1 cellular context compared by ENCODE assay signal in the genomic region with DNA sequence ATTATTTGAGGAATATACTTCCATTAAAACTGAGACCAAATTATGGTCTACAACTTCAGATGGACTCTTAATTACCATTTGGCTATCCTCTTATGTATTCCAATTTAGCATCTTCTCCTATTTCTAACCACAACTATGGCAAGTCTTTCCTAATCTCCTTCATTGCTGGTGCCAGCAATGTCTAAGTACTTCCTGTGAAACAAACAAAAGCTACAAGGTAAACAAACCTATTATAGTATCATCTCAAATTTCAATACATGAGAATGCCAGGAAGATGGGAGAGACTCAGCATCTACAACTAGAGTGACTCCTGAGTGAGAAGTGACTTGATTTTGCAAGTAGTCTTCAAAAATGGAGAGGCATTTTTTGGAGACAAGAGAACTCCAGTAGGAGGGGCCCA.
TF ChIP-seq lines count a peak whose summit lies in the region.

No MANE protein-coding gene starts in this region.

TF ChIP-seq in GM23338, 12 proteins besides CTCF, POLR2A, EP300 and RAD21 (continued from another document):
- TF ChIP-seq, protein P1, sequence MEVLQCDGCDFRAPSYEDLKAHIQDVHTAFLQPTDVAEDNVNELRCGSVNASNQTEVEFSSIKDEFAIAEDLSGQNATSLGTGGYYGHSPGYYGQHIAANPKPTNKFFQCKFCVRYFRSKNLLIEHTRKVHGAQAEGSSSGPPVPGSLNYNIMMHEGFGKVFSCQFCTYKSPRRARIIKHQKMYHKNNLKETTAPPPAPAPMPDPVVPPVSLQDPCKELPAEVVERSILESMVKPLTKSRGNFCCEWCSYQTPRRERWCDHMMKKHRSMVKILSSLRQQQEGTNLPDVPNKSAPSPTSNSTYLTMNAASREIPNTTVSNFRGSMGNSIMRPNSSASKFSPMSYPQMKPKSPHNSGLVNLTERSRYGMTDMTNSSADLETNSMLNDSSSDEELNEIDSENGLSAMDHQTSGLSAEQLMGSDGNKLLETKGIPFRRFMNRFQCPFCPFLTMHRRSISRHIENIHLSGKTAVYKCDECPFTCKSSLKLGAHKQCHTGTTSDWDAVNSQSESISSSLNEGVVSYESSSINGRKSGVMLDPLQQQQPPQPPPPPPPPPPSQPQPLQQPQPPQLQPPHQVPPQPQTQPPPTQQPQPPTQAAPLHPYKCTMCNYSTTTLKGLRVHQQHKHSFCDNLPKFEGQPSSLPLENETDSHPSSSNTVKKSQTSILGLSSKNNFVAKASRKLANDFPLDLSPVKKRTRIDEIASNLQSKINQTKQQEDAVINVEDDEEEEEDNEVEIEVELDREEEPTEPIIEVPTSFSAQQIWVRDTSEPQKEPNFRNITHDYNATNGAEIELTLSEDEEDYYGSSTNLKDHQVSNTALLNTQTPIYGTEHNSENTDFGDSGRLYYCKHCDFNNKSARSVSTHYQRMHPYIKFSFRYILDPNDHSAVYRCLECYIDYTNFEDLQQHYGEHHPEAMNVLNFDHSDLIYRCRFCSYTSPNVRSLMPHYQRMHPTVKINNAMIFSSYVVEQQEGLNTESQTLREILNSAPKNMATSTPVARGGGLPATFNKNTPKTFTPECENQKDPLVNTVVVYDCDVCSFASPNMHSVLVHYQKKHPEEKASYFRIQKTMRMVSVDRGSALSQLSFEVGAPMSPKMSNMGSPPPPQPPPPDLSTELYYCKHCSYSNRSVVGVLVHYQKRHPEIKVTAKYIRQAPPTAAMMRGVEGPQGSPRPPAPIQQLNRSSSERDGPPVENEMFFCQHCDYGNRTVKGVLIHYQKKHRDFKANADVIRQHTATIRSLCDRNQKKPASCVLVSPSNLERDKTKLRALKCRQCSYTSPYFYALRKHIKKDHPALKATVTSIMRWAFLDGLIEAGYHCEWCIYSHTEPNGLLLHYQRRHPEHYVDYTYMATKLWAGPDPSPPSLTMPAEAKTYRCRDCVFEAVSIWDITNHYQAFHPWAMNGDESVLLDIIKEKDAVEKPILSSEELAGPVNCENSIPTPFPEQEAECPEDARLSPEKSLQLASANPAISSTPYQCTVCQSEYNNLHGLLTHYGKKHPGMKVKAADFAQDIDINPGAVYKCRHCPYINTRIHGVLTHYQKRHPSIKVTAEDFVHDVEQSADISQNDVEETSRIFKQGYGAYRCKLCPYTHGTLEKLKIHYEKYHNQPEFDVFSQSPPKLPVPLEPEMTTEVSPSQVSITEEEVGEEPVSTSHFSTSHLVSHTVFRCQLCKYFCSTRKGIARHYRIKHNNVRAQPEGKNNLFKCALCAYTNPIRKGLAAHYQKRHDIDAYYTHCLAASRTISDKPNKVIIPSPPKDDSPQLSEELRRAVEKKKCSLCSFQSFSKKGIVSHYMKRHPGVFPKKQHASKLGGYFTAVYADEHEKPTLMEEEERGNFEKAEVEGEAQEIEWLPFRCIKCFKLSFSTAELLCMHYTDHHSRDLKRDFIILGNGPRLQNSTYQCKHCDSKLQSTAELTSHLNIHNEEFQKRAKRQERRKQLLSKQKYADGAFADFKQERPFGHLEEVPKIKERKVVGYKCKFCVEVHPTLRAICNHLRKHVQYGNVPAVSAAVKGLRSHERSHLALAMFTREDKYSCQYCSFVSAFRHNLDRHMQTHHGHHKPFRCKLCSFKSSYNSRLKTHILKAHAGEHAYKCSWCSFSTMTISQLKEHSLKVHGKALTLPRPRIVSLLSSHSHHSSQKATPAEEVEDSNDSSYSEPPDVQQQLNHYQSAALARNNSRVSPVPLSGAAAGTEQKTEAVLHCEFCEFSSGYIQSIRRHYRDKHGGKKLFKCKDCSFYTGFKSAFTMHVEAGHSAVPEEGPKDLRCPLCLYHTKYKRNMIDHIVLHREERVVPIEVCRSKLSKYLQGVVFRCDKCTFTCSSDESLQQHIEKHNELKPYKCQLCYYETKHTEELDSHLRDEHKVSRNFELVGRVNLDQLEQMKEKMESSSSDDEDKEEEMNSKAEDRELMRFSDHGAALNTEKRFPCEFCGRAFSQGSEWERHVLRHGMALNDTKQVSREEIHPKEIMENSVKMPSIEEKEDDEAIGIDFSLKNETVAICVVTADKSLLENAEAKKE (CRISPR knock-in tag; IDR thresholded peaks at IDR 0.05) = no peak
- TF ChIP-seq, protein P2, sequence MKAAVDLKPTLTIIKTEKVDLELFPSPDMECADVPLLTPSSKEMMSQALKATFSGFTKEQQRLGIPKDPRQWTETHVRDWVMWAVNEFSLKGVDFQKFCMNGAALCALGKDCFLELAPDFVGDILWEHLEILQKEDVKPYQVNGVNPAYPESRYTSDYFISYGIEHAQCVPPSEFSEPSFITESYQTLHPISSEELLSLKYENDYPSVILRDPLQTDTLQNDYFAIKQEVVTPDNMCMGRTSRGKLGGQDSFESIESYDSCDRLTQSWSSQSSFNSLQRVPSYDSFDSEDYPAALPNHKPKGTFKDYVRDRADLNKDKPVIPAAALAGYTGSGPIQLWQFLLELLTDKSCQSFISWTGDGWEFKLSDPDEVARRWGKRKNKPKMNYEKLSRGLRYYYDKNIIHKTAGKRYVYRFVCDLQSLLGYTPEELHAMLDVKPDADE (IDR thresholded peaks at IDR 0.05) = no peak
- TF ChIP-seq CREB1 (CRISPR knock-in tag; IDR thresholded peaks at IDR 0.05; ENCODE audit: low read depth) (no peak), EZH2phosphoT487 (IDR thresholded peaks at IDR 0.05; ENCODE audit: unreplicated experiment) (no peak), ZNF331 (CRISPR knock-in tag; IDR thresholded peaks at IDR 0.05; ENCODE audit: low read depth) (no peak)
